13 cellular contexts compared by ENCODE assay signal in genomic region chr2:99940963-99941362, GRCh38.
A peak's percentile ranks its signal among the peaks of the same experiment; 100 is the strongest.
DNase-seq lines count a peak whose midpoint lies in the region; ATAC-seq and TF ChIP-seq lines count a peak whose summit lies in the region.
"Had no signal": no experiment of that assay in that cellular context is flagged by ENCODE, and none has a peak within 500 bp of the region (broad histone marks: within the 10 kb centered on the region; RNA-seq: fewer than 3 reads in every experiment).

No MANE protein-coding gene starts in this region.

- TF ChIP-seq EP300 in ovary (IDR thresholded peaks at IDR 0.05): no peak

- no peak overlapping the region for H3K27ac ChIP-seq in ovary
- no peak overlapping the region for H3K27ac ChIP-seq in foreskin keratinocyte
- H3K27ac ChIP-seq in spleen: no peak overlapping the region
- H3K27ac ChIP-seq in prostate gland: no peak overlapping the region

- H3K36me3 ChIP-seq in ovary (no peaks in the 10 kb centered on the region), spleen (peaks cover 0 to 50% (median 0%) of the 10 kb centered on the region in 6 donors), prostate gland (no peaks in the 10 kb centered on the region)

- no peak overlapping the region for H3K4me3 ChIP-seq in fibroblast of the aortic adventitia (ENCODE audit: low read depth, low read length)
- H3K4me3 ChIP-seq in ovary: no peak overlapping the region
- no peak overlapping the region for H3K4me3 ChIP-seq in spleen
- H3K4me3 ChIP-seq in prostate gland: no peak overlapping the region

- TF ChIP-seq POLR2A in ovary (IDR thresholded peaks at IDR 0.05) (no peak), spleen (IDR thresholded peaks at IDR 0.05) (no peak), prostate gland (IDR thresholded peaks at IDR 0.05) (no peak)

- 26 to 29% (median 27%) methylated on average over 7 of the region's 7 CpGs for WGBS in ovary, 3 donors
- 82 to 89% (median 83%) methylated on average over 7 of the region's 7 CpGs for WGBS in spleen, 5 donors
- 37% methylated on average over 7 of the region's 7 CpGs for WGBS in prostate gland

- no peak for TF ChIP-seq CTCF in fibroblast of the aortic adventitia (IDR thresholded peaks at IDR 0.05; ENCODE audit: insufficient read depth, low read length)
- TF ChIP-seq CTCF in ovary (IDR thresholded peaks at IDR 0.05): no peak
- no peak for TF ChIP-seq CTCF in foreskin keratinocyte (conservative IDR thresholded peaks at IDR 0.05)
- TF ChIP-seq CTCF in spleen (IDR thresholded peaks at IDR 0.05 in 8 of 11, conservative IDR thresholded peaks at IDR 0.05 in 3 of 11): no peak
- TF ChIP-seq CTCF in prostate gland (IDR thresholded peaks at IDR 0.05): no peak

- no peak for ATAC-seq in foreskin keratinocyte
- ATAC-seq: activated T-cell treated with anti-CD3 and anti-CD28 coated beads, Interleukin-2, amount 50 U/mL, for 4 hours had no signal

- H3K27me3 ChIP-seq in ovary (no peaks in the 10 kb centered on the region), foreskin keratinocyte (no peaks in the 10 kb centered on the region), spleen (replicated peaks in 1 of 7) (no peaks in the 10 kb centered on the region), prostate gland (replicated peaks; ENCODE audit: insufficient read depth) (no peaks in the 10 kb centered on the region)

- in situ Hi-C loops in G401 (cut with HindIII; ENCODE audit: low sequenced_read_pairs): no loop called here

- peak; percentile 61 for DNase-seq in G401 (ENCODE audit: low spot score)
- DNase-seq in NCI-H69 (lab: John Stamatoyannopoulos, UW): peak; percentile 73
- DNase-seq in fibroblast of the aortic adventitia (ENCODE audit: low read depth): peak; percentile 11
- DNase-seq in ovary: peak in 3 of 5 donors; percentile 17 to 66 (median 38)
- no peak for DNase-seq in foreskin keratinocyte
- no peak for DNase-seq in spleen
- DNase-seq in prostate gland (ENCODE audit: low spot score): no peak
- no peak for DNase-seq in activated CD8-positive, alpha-beta memory T cell treated with anti-CD3 and anti-CD28 coated beads for 24 hours
- DNase-seq: activated CD4-positive, alpha-beta T cell treated with anti-CD3 and anti-CD28 coated beads for 48 hours; activated T-cell treated with anti-CD3 and anti-CD28 coated beads, Interleukin-2, amount 50 U/mL, for 4 hours; CD4-positive, alpha-beta memory T cell; NCI-H1417 treated with DMSO at 0.1 percent for 48 hours; T-helper 9 cell had no signal

- H3K4me1 ChIP-seq in ovary (ENCODE audit: insufficient read depth) (peaks cover 2% of the 10 kb centered on the region), foreskin keratinocyte (no peaks in the 10 kb centered on the region), spleen (no peaks in the 10 kb centered on the region), prostate gland (replicated peaks) (no peaks in the 10 kb centered on the region)

- H3K9me3 ChIP-seq in ovary: no peaks in the 10 kb centered on the region
- H3K9me3 ChIP-seq in spleen: no peaks in the 10 kb centered on the region
- H3K9me3 ChIP-seq in prostate gland: no peaks in the 10 kb centered on the region

- intact Hi-C loops in ovary (cut with DNase I): no loop called here
- intact Hi-C loops in spleen (cut with DNase I; ENCODE audit: low total_unique reads): no loop called here
- intact Hi-C loops in prostate gland (cut with DNase I): no loop called here

Comparison
In these comparisons a context has a peak if more than half of its experiments do, and no peak if none do; other contexts are left out.
1. DNase-seq: peak in G401 (single experiment), NCI-H69 (single experiment), fibroblast of the aortic adventitia (single experiment) and ovary (3 of 5); none in foreskin keratinocyte (0 of 2), spleen (single experiment), prostate gland (single experiment) and activated CD8-positive, alpha-beta memory T cell treated with anti-CD3 and anti-CD28 coated beads for 24 hours (single experiment).